Comparison of ENCODE assay signal across 24 cellular contexts in genomic region chr9:137763271-137763955, GRCh38.
DNase-seq lines count a peak whose midpoint lies in the region; ATAC-seq, FAIRE-seq and TF ChIP-seq lines count a peak whose summit lies in the region.
"Had no signal": no experiment of that assay in that cellular context is flagged by ENCODE, and none has a peak within 500 bp of the region (broad histone marks: within the 10 kb centered on the region; RNA-seq: fewer than 3 reads in every experiment).

No MANE protein-coding gene starts in this region.

- peak overlapping the region; percentile 79 for H3K27ac ChIP-seq in fibroblast of lung (ENCODE audit: insufficient read depth, low read length)
- peak overlapping the region; percentile 39 to 63 for H3K27ac ChIP-seq in small intestine (ENCODE audit: low read depth in 1 of 2, low read length in 1 of 2)
- H3K27ac ChIP-seq: esophagus muscularis mucosa, vagina had no signal

- H3K4me3 ChIP-seq in fibroblast of lung (replicated peaks in 1 of 4; ENCODE audit: control extremely low read depth in 1 of 4, insufficient read depth in 1 of 4, low read depth in 3 of 4, low read length in 4 of 4) (no peak overlapping the region), small intestine (ENCODE audit: low read depth in 1 of 2, low read length in 2 of 2) (no peak overlapping the region)
- H3K4me3 ChIP-seq: esophagus muscularis mucosa, smooth muscle cell, vagina had no signal

- DNase-seq in NCI-H2107 treated with DMSO at 0.1 percent for 48 hours (lab: John Stamatoyannopoulos, UW; ENCODE audit: unreplicated experiment) (peak; percentile 26), NCI-H2107 (lab: John Stamatoyannopoulos, UW) (no peak), NCI-H2029 treated with DMSO at 0.1 percent for 48 hours (lab: John Stamatoyannopoulos, UW) (peak; percentile 3), fibroblast of lung (ENCODE audit: low read depth in 2 of 2) (no peak), small intestine (peak; percentile 79), NCI-H2081 treated with DMSO at 0.1 percent for 48 hours (lab: John Stamatoyannopoulos, UW) (no peak)
- DNase-seq: 8988T; activated CD4-positive, alpha-beta T cell treated with anti-CD3 and anti-CD28 coated beads, Interleukin-2, amount 10 ng/mL, durations not matched to agents 24 days and 14 days; activated CD8-positive, alpha-beta memory T cell treated with anti-CD3 and anti-CD28 coated beads, Interleukin-2, amount 50 U/mL, for 48 hours; activated naive CD4-positive, alpha-beta T cell; AML-193; aorta; effector CD8-positive, alpha-beta T cell; NCI-H1092; NCI-H226; NCI-H82; SHP77; stimulated activated CD4-positive, alpha-beta T cell treated with anti-CD3 and anti-CD28 coated beads, Interleukin-4, amount 100 ng/mL, for 24 hours; T-cell had no signal

- H3K27me3 ChIP-seq in fibroblast of lung (ENCODE audit: control insufficient read depth, insufficient read depth, low read length), result no peaks in the 10 kb centered on the region
- no peaks in the 10 kb centered on the region for H3K27me3 ChIP-seq in small intestine (ENCODE audit: control insufficient read depth in 2 of 2, insufficient read depth in 2 of 2, low read length in 2 of 2)
- H3K27me3 ChIP-seq: esophagus muscularis mucosa, vagina had no signal

- H3K4me1 ChIP-seq in fibroblast of lung (ENCODE audit: control insufficient read depth, extremely low read depth, insufficient read depth, low read length) (no peaks in the 10 kb centered on the region), small intestine (ENCODE audit: control insufficient read depth in 2 of 2, insufficient read depth in 1 of 2, low read depth in 1 of 2, low read length in 1 of 2) (peaks cover 0 to 3% of the 10 kb centered on the region in 2 donors)
- H3K4me1 ChIP-seq: esophagus muscularis mucosa, vagina had no signal

- H3K4me2 ChIP-seq in fibroblast of lung (ENCODE audit: extremely low read depth, insufficient read depth, low read length), result no peak overlapping the region
- H3K4me2 ChIP-seq: smooth muscle cell had no signal

- H3K9me3 ChIP-seq in fibroblast of lung (ENCODE audit: control insufficient read depth, insufficient read depth, low read depth, low read length) (no peaks in the 10 kb centered on the region), small intestine (ENCODE audit: control insufficient read depth, low read depth) (no peaks in the 10 kb centered on the region)
- H3K9me3 ChIP-seq: esophagus muscularis mucosa, vagina had no signal

- no peaks in the 10 kb centered on the region for H4K20me1 ChIP-seq in fibroblast of lung (ENCODE audit: control insufficient read depth, extremely low read depth, insufficient read depth, low read length)

- no peak for FAIRE-seq in small intestine (lab: Jason Lieb, UNC)

- H2AFZ ChIP-seq in fibroblast of lung (ENCODE audit: low read length), result no peak overlapping the region

- whole genome bisulfite sequencing in small intestine, 3 donors, result 35 to 68% (median 46%) methylated on average over 29 of the region's 29 CpGs

- ATAC-seq in HG03139 (IDR thresholded peaks at IDR 0.05; ENCODE audit: unreplicated experiment), result no peak
- ATAC-seq in GM21390 (IDR thresholded peaks at IDR 0.05; ENCODE audit: unreplicated experiment), result no peak

- H3K9ac ChIP-seq in fibroblast of lung (ENCODE audit: insufficient read depth, low read length), result no peak overlapping the region

- H3K36me3 ChIP-seq in fibroblast of lung (ENCODE audit: control insufficient read depth, insufficient read depth, low read length) (peaks cover 10% of the 10 kb centered on the region), small intestine (ENCODE audit: control insufficient read depth in 2 of 2, insufficient read depth in 2 of 2, low read length in 2 of 2) (peaks cover 9 to 15% of the 10 kb centered on the region in 2 donors)

- no peaks in the 10 kb centered on the region for H3K79me2 ChIP-seq in fibroblast of lung (ENCODE audit: control insufficient read depth, insufficient read depth, low read length)

- TF ChIP-seq CTCF in fibroblast of lung (conservative IDR thresholded peaks at IDR 0.05 in 1 of 2, IDR thresholded peaks at IDR 0.05 in 1 of 2; ENCODE audit: low read depth in 1 of 2, low read length in 2 of 2), result no peak

Comparison
In these comparisons a context has a peak if more than half of its experiments do, and no peak if none do; other contexts are left out.
1. DNase-seq: peak in NCI-H2107 treated with DMSO at 0.1 percent for 48 hours (single experiment), NCI-H2029 treated with DMSO at 0.1 percent for 48 hours (single experiment) and small intestine (single experiment); none in NCI-H2107 (single experiment), fibroblast of lung (0 of 2) and NCI-H2081 treated with DMSO at 0.1 percent for 48 hours (single experiment).